ENCODE assay signal across 25 cellular contexts in the genomic region with DNA sequence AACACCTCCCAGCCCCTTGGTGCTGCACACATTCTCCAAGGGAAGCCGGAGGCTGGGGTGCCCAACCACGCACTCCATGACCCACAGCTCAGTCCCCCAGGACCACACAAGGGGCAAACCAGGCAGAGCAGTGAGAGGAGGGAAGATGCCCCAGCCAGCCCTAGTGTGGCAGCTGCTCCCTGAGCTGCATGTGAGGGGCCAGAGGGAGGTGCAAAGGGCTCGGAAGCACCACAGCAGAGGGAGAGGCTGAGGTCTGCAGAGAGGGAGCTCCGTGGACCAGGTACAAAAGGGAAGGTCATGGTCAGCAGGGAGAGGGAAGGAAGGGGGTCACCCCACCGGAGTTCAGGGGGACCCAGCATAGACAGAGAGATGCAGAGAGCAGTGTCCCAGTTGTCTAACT. TPM values are rescaled to one million over a fixed set of nuclear protein-coding genes. Genes with fewer than 3 reads are reported as not detected.
"Had no signal": no experiment of that assay in that cellular context is flagged by ENCODE, and none has a peak within 500 bp of the region (broad histone marks: within the 10 kb centered on the region; RNA-seq: fewer than 3 reads in every experiment).

No MANE protein-coding gene starts in this region.

- ATAC-seq: activated CD4-positive, alpha-beta T cell treated with anti-CD3 and anti-CD28 coated beads for 36 hours; activated T-cell treated with anti-CD3 and anti-CD28 coated beads, Interleukin-2, amount 50 U/mL, for 4 hours; left colon; natural killer cell treated with Interleukin-12 subunit alpha and Interleukin-12 subunit beta and Interleukin-15 and Interleukin-18, amount 100 ng/mL, for 72 hours; WTC11 had no signal

- H3K27ac ChIP-seq: adrenal gland, esophagus muscularis mucosa, right atrium auricular region, SK-N-MC, upper lobe of left lung had no signal

- H3K4me3 Mint-ChIP-seq: activated CD4-positive, alpha-beta T cell treated with anti-CD3 and anti-CD28 coated beads for 36 hours; activated T-cell treated with anti-CD3 and anti-CD28 coated beads, Interleukin-2, amount 50 U/mL, for 4 hours; dendritic cell treated with granulocyte-macrophage colony-stimulating factor and Interleukin-4, amounts not matched to agents 40 ng/mL and 50 ng/mL, for 4 days; mesothelial cell of epicardium; natural killer cell treated with Interleukin-12 subunit alpha and Interleukin-12 subunit beta and Interleukin-15 and Interleukin-18, amount 100 ng/mL, for 72 hours; stimulated activated naive CD8-positive, alpha-beta T cell treated with anti-CD3 and anti-CD28 coated beads, Interleukin-15, Interleukin-2, amounts not matched to agents 100 ng/mL and 50 ng/mL, for 24 hours; T-helper 2 cell treated with Interferon-gamma antibody and Interleukin-4, amounts not matched to agents 5 μg/mL and 100 μg/mL, for 36 hours; WTC11 had no signal

- H3K9me3 ChIP-seq: adrenal gland, esophagus muscularis mucosa, right atrium auricular region, upper lobe of left lung had no signal

- H3K27ac Mint-ChIP-seq: activated CD4-positive, alpha-beta T cell treated with anti-CD3 and anti-CD28 coated beads for 36 hours; dendritic cell treated with granulocyte-macrophage colony-stimulating factor and Interleukin-4, amounts not matched to agents 40 ng/mL and 50 ng/mL, for 4 days; mesothelial cell of epicardium; natural killer cell treated with Interleukin-12 subunit alpha and Interleukin-12 subunit beta and Interleukin-15 and Interleukin-18, amount 100 ng/mL, for 72 hours; stimulated activated naive CD8-positive, alpha-beta T cell treated with anti-CD3 and anti-CD28 coated beads, Interleukin-15, Interleukin-2, amounts not matched to agents 100 ng/mL and 50 ng/mL, for 24 hours; T-helper 2 cell treated with Interferon-gamma antibody and Interleukin-4, amounts not matched to agents 5 μg/mL and 100 μg/mL, for 36 hours; WTC11 had no signal

- H3K4me3 ChIP-seq: adrenal gland, esophagus muscularis mucosa, lung, right atrium auricular region, SK-N-MC, upper lobe of left lung had no signal

- H3K4me1 Mint-ChIP-seq: activated CD4-positive, alpha-beta T cell treated with anti-CD3 and anti-CD28 coated beads for 36 hours had no signal

- H3K27me3 ChIP-seq: adrenal gland, esophagus muscularis mucosa, right atrium auricular region, upper lobe of left lung had no signal

- H3K9me3 Mint-ChIP-seq: activated T-cell treated with anti-CD3 and anti-CD28 coated beads, Interleukin-2, amount 50 U/mL, for 4 hours; dendritic cell treated with granulocyte-macrophage colony-stimulating factor and Interleukin-4, amounts not matched to agents 40 ng/mL and 50 ng/mL, for 4 days; mesothelial cell of epicardium; natural killer cell treated with Interleukin-12 subunit alpha and Interleukin-12 subunit beta and Interleukin-15 and Interleukin-18, amount 100 ng/mL, for 72 hours; stimulated activated naive CD8-positive, alpha-beta T cell treated with anti-CD3 and anti-CD28 coated beads, Interleukin-15, Interleukin-2, amounts not matched to agents 100 ng/mL and 50 ng/mL, for 24 hours; T-helper 2 cell treated with Interferon-gamma antibody and Interleukin-4, amounts not matched to agents 5 μg/mL and 100 μg/mL, for 36 hours; WTC11 had no signal

- H3K36me3 Mint-ChIP-seq: mesothelial cell of epicardium; natural killer cell treated with Interleukin-12 subunit alpha and Interleukin-12 subunit beta and Interleukin-15 and Interleukin-18, amount 100 ng/mL, for 72 hours; WTC11 had no signal

- DNase-seq: activated CD4-positive, alpha-beta T cell treated with anti-CD3 and anti-CD28 coated beads for 36 hours; activated CD4-positive, alpha-beta T cell treated with anti-CD3 and anti-CD28 coated beads, Interleukin-2, amount 50 U/mL, for 48 hours; activated naive CD4-positive, alpha-beta T cell treated with anti-CD3 and anti-CD28 coated beads, Interleukin-2, amount 50 U/mL, for 16 hours; activated T-cell treated with anti-CD3 and anti-CD28 coated beads, Interleukin-2, amount 50 U/mL, for 4 hours; adrenal gland; effector memory CD4-positive, alpha-beta T cell; nucleus accumbens; stimulated activated CD4-positive, alpha-beta T cell treated with anti-CD3 and anti-CD28 coated beads, Interleukin-15, amount 100 ng/mL, for 24 hours; stimulated activated CD4-positive, alpha-beta T cell treated with anti-CD3 and anti-CD28 coated beads, Interleukin-2, amount 100 ng/mL, for 48 hours; upper lobe of left lung had no signal

- H3K4me1 ChIP-seq: adrenal gland, right atrium auricular region had no signal

- H3K27me3 Mint-ChIP-seq: activated CD4-positive, alpha-beta T cell treated with anti-CD3 and anti-CD28 coated beads for 36 hours had no signal

- H3K36me3 ChIP-seq: adrenal gland, esophagus muscularis mucosa, right atrium auricular region, upper lobe of left lung had no signal

RNA-seq across cellular contexts. Expression of a gene that starts 1.5 kb away (rescaled TPM):
- total RNA-seq: activated CD4-positive, alpha-beta T cell treated with anti-CD3 and anti-CD28 coated beads for 36 hours; activated T-cell treated with anti-CD3 and anti-CD28 coated beads, Interleukin-2, amount 50 U/mL, for 4 hours; adrenal gland; astrocyte; cerebellum; endothelial cell of umbilical vein; esophagus muscularis mucosa; left colon; lung; mesothelial cell of epicardium; natural killer cell treated with Interleukin-12 subunit alpha and Interleukin-12 subunit beta and Interleukin-15 and Interleukin-18, amount 100 ng/mL, for 72 hours; right atrium auricular region; upper lobe of left lung; WTC11 had no signal
- polyA plus RNA-seq: adrenal gland, endothelial cell of umbilical vein, lung, small intestine had no signal

RNA-seq across cellular contexts. Expression of a gene that starts 23.9 kb away (rescaled TPM):
- total RNA-seq: activated CD4-positive, alpha-beta T cell treated with anti-CD3 and anti-CD28 coated beads for 36 hours; activated T-cell treated with anti-CD3 and anti-CD28 coated beads, Interleukin-2, amount 50 U/mL, for 4 hours; adrenal gland; astrocyte; endothelial cell of umbilical vein; esophagus muscularis mucosa; natural killer cell treated with Interleukin-12 subunit alpha and Interleukin-12 subunit beta and Interleukin-15 and Interleukin-18, amount 100 ng/mL, for 72 hours; right atrium auricular region; upper lobe of left lung; WTC11 had no signal
- polyA plus RNA-seq: endothelial cell of umbilical vein had no signal
